ENCODE assay signal across 16 cellular contexts in the genomic region with DNA sequence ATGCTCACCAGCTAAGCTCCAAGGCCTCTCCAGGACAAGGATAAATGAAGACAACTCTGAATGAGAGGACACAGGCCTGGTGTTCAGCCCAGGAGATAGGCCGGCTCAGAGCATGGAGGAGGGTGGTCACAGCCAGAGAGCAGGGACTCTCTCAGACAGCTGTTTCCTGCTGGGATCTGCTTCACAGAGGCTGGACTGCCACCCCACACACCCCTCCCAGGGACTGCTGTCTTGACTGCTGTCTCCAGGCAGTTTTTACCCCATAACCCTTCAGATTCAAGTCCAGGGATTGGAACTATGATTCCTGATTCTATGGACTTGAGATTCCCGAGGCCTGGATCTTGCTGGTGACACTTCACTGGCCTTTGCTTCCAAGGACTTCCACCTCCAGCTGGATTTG.
DNase-seq lines count a peak whose midpoint lies in the region; ATAC-seq and TF ChIP-seq lines count a peak whose summit lies in the region.
"Had no signal": no experiment of that assay in that cellular context is flagged by ENCODE, and none has a peak within 500 bp of the region (broad histone marks: within the 10 kb centered on the region; RNA-seq: fewer than 3 reads in every experiment).

No MANE protein-coding gene starts in this region.

- H2BK5ac ChIP-seq in mesenchymal stem cell (ENCODE audit: low read depth, low read length, poor library complexity, severe bottlenecking): no peak overlapping the region

- H4K91ac ChIP-seq in mesenchymal stem cell (ENCODE audit: low read length): no peak overlapping the region

- no peak for TF ChIP-seq CTCF in heart left ventricle (IDR thresholded peaks at IDR 0.05)

- H3K79me1 ChIP-seq in mesenchymal stem cell (replicated peaks; ENCODE audit: low read length, poor library complexity, severe bottlenecking): no peaks in the 10 kb centered on the region

- no peak overlapping the region for H2BK12ac ChIP-seq in mesenchymal stem cell (ENCODE audit: low read length in 2 of 2)

- no peak overlapping the region for H3K14ac ChIP-seq in mesenchymal stem cell (ENCODE audit: low read length in 2 of 2)

- H3K23ac ChIP-seq in mesenchymal stem cell (ENCODE audit: low read length in 2 of 2): no peak overlapping the region

- H3K18ac ChIP-seq in mesenchymal stem cell (ENCODE audit: low read depth in 1 of 2, low read length in 2 of 2): no peak overlapping the region

- no peak overlapping the region for H4K8ac ChIP-seq in mesenchymal stem cell (ENCODE audit: low read length)

- peak in 1 of 5 donors; percentile 10 for DNase-seq in heart left ventricle
- DNase-seq in Right ventricle myocardium superior: no peak
- no peak for DNase-seq in left ventricle myocardium superior
- DNase-seq in mesenchymal stem cell: no peak
- DNase-seq in stimulated activated CD8-positive, alpha-beta memory T cell treated with anti-CD3 and anti-CD28 coated beads, Interleukin-4, amount 100 ng/mL, for 48 hours: peak; percentile 16
- no peak for DNase-seq in medulla oblongata (ENCODE audit: extremely low spot score)
- DNase-seq: AML-193; Caco-2; CD8-positive, alpha-beta memory T cell; DND-41; GDM1 had no signal

- WGBS in heart left ventricle, 4 donors: 49 to 69% (median 59%) methylated on average over 2 of the region's 2 CpGs
- WGBS in mesenchymal stem cell: 85% methylated on average over 2 of the region's 2 CpGs

- peak overlapping the region; percentile 16 for H2BK15ac ChIP-seq in mesenchymal stem cell (ENCODE audit: low read depth, poor library complexity, severe bottlenecking)

- H3K9me3 ChIP-seq in heart left ventricle (peaks cover 0 to 6% (median 0%) of the 10 kb centered on the region in 12 donors), mesenchymal stem cell (ENCODE audit: control insufficient read depth, low read length) (no peaks in the 10 kb centered on the region)

- no peak overlapping the region for H2BK120ac ChIP-seq in mesenchymal stem cell (ENCODE audit: low read depth, low read length)

- TF ChIP-seq POLR2A in heart left ventricle (IDR thresholded peaks at IDR 0.05): no peak

- H3K4me2 ChIP-seq in mesenchymal stem cell (ENCODE audit: low read length, poor library complexity, severe bottlenecking): no peak overlapping the region
- H3K4me2 ChIP-seq: BLaER1 had no signal

- no peak overlapping the region for H2AFZ ChIP-seq in mesenchymal stem cell (ENCODE audit: low read depth, low read length)

- no peak overlapping the region for H3K4ac ChIP-seq in mesenchymal stem cell (ENCODE audit: low read depth in 1 of 2, low read length in 2 of 2)

- H3K9ac ChIP-seq in mesenchymal stem cell (ENCODE audit: low read length): no peak overlapping the region
- H3K9ac ChIP-seq: BLaER1 had no signal

- intact Hi-C loops in heart left ventricle (cut with DNase I) (loop anchor here in 1 of 10 donors (10.0 kb wide), 1 partner anchor 82 kb away; no protein-coding TSS in a partner anchor), Right ventricle myocardium superior (cut with DNase I) (no loop called here), left ventricle myocardium superior (cut with micrococcal nuclease) (no loop called here)

- H3K4me3 ChIP-seq in heart left ventricle: no peak overlapping the region
- H3K4me3 ChIP-seq in mesenchymal stem cell (ENCODE audit: insufficient read depth in 1 of 2, low read depth in 1 of 2, low read length in 2 of 2): no peak overlapping the region
- H3K4me3 ChIP-seq: BLaER1 had no signal

- H3K36me3 ChIP-seq in heart left ventricle (no peaks in the 10 kb centered on the region), mesenchymal stem cell (ENCODE audit: control insufficient read depth in 1 of 2, insufficient read depth in 2 of 2, low read depth in 1 of 2, low read length in 2 of 2) (no peaks in the 10 kb centered on the region)
- H3K36me3 ChIP-seq: BLaER1 had no signal

- no peak overlapping the region for H3K27ac ChIP-seq in heart left ventricle
- no peak overlapping the region for H3K27ac ChIP-seq in mesenchymal stem cell (ENCODE audit: low read length, poor library complexity, severe bottlenecking)
- H3K27ac ChIP-seq: 22Rv1, BLaER1 had no signal

- H3K27me3 ChIP-seq in heart left ventricle (no peaks in the 10 kb centered on the region), mesenchymal stem cell (ENCODE audit: control insufficient read depth in 1 of 2, insufficient read depth in 1 of 2, low read length in 2 of 2) (no peaks in the 10 kb centered on the region)
- H3K27me3 ChIP-seq: BLaER1 had no signal

- no peak overlapping the region for H2AK5ac ChIP-seq in mesenchymal stem cell (ENCODE audit: low read length, severe bottlenecking)

- H3K4me1 ChIP-seq in heart left ventricle (peaks cover 0 to 27% (median 0%) of the 10 kb centered on the region in 12 donors), mesenchymal stem cell (ENCODE audit: control insufficient read depth, insufficient read depth, low read depth, low read length) (peaks cover 2% of the 10 kb centered on the region)
- H3K4me1 ChIP-seq: BLaER1, Caco-2 had no signal

- ATAC-seq in heart left ventricle (peak in 3 of 4 donors; percentile 30 to 55 (median 50)), Right ventricle myocardium superior (ENCODE audit: poor library complexity) (no peak), left ventricle myocardium superior (peak; percentile 53), GM18873 (IDR thresholded peaks at IDR 0.05; ENCODE audit: low FRiP score, unreplicated experiment) (no peak), GM19455 (IDR thresholded peaks at IDR 0.05; ENCODE audit: unreplicated experiment) (no peak)
- ATAC-seq: HCT116 had no signal

Comparison
In these comparisons a context has a peak if more than half of its experiments do, and no peak if none do; other contexts are left out.
1. ATAC-seq: peak in heart left ventricle (3 of 4) and left ventricle myocardium superior (single experiment); none in Right ventricle myocardium superior (single experiment), GM18873 (single experiment) and GM19455 (single experiment).